ENCODE assay signal across 27 cellular contexts in genomic region chr6:85298553-85298952, GRCh38.
"Had no signal": no experiment of that assay in that cellular context is flagged by ENCODE, and none has a peak within 500 bp of the region (broad histone marks: within the 10 kb centered on the region; RNA-seq: fewer than 3 reads in every experiment).

No MANE protein-coding gene starts in this region.

- H3K27me3 Mint-ChIP-seq: stimulated activated naive CD8-positive, alpha-beta T cell treated with anti-CD3 and anti-CD28 coated beads, Interleukin-15, Interleukin-2, amounts not matched to agents 100 ng/mL and 50 ng/mL, for 24 hours had no signal

- H3K4me2 ChIP-seq: neural progenitor cell had no signal

- H3K27ac Mint-ChIP-seq: nephron; neural progenitor cell; progenitor cell of endocrine pancreas; stimulated activated effector memory CD8-positive, alpha-beta T cell treated with anti-CD3 and anti-CD28 coated beads, Interleukin-12 subunit alpha, Interleukin-12 subunit beta, amount 100 ng/mL, for 72 hours; stimulated activated naive B cell treated with anti-CD40 and anti-IgM and Interleukin-4, amounts not matched to agents 10 μg/mL and 1 μg/mL and 100 μg/mL, for 72 hours; stimulated activated naive CD8-positive, alpha-beta T cell treated with anti-CD3 and anti-CD28 coated beads, Interleukin-15, Interleukin-2, amounts not matched to agents 100 ng/mL and 50 ng/mL, for 24 hours had no signal

- H3K36me3 ChIP-seq: neural progenitor cell, ovary, right lobe of liver, sigmoid colon, stomach, thoracic aorta, thyroid gland, tibial nerve, upper lobe of left lung, vagina had no signal

- H3K4me3 ChIP-seq: neural progenitor cell, ovary, psoas muscle, right lobe of liver, sigmoid colon, stomach, thoracic aorta, thyroid gland, tibial nerve, upper lobe of left lung, vagina had no signal

- H3K27ac ChIP-seq: neural progenitor cell, ovary, parathyroid adenoma, psoas muscle, right lobe of liver, sigmoid colon, stomach, thoracic aorta, thyroid gland, tibial nerve, upper lobe of left lung, vagina had no signal

- H3K9me3 Mint-ChIP-seq: nephron; neural progenitor cell; stimulated activated effector memory CD8-positive, alpha-beta T cell treated with anti-CD3 and anti-CD28 coated beads, Interleukin-12 subunit alpha, Interleukin-12 subunit beta, amount 100 ng/mL, for 72 hours; stimulated activated naive CD8-positive, alpha-beta T cell treated with anti-CD3 and anti-CD28 coated beads, Interleukin-15, Interleukin-2, amounts not matched to agents 100 ng/mL and 50 ng/mL, for 24 hours had no signal

- H3K9ac ChIP-seq: neural progenitor cell, parathyroid adenoma had no signal

- H3K4me3 Mint-ChIP-seq: nephron; neural progenitor cell; stimulated activated effector memory CD8-positive, alpha-beta T cell treated with anti-CD3 and anti-CD28 coated beads, Interleukin-12 subunit alpha, Interleukin-12 subunit beta, amount 100 ng/mL, for 72 hours; stimulated activated naive B cell treated with anti-CD40 and anti-IgM and Interleukin-4, amounts not matched to agents 10 μg/mL and 1 μg/mL and 100 μg/mL, for 72 hours; stimulated activated naive CD8-positive, alpha-beta T cell treated with anti-CD3 and anti-CD28 coated beads, Interleukin-15, Interleukin-2, amounts not matched to agents 100 ng/mL and 50 ng/mL, for 24 hours had no signal

- H2AFZ ChIP-seq: neural progenitor cell, parathyroid adenoma had no signal

- H3K27me3 ChIP-seq: neural progenitor cell, ovary, right lobe of liver, sigmoid colon, stomach, thyroid gland, tibial nerve, upper lobe of left lung, vagina had no signal

- H3K4me1 Mint-ChIP-seq: neural progenitor cell; stimulated activated effector memory CD8-positive, alpha-beta T cell treated with anti-CD3 and anti-CD28 coated beads, Interleukin-12 subunit alpha, Interleukin-12 subunit beta, amount 100 ng/mL, for 72 hours; stimulated activated naive B cell treated with anti-CD40 and anti-IgM and Interleukin-4, amounts not matched to agents 10 μg/mL and 1 μg/mL and 100 μg/mL, for 72 hours had no signal

- DNase-seq: occipital lobe; ovary; posterior cingulate gyrus; psoas muscle; right cardiac atrium; right lobe of liver; sigmoid colon; small intestine; stimulated activated CD4-positive, alpha-beta T cell treated with anti-CD3 and anti-CD28 coated beads, Interleukin-15, amount 100 ng/mL, for 24 hours; stimulated activated CD4-positive, alpha-beta T cell treated with anti-CD3 and anti-CD28 coated beads, Interleukin-2, amount 100 ng/mL, for 24 hours; stimulated activated CD4-positive, alpha-beta T cell treated with anti-CD3 and anti-CD28 coated beads, Interleukin-2, amount 100 ng/mL, for 48 hours; stimulated activated CD4-positive, alpha-beta T cell treated with anti-CD3 and anti-CD28 coated beads, Interleukin-4, amount 100 ng/mL, for 24 hours; stimulated activated naive B cell treated with anti-CD40 and anti-IgM and Interleukin-4, amounts not matched to agents 10 μg/mL and 1 μg/mL and 100 μg/mL, for 72 hours; stimulated activated naive CD4-positive, alpha-beta T cell treated with Interleukin-2 at 50 U/mL for 16 hours; stomach; thyroid gland; trophoblast cell; upper lobe of left lung had no signal

- H3K36me3 Mint-ChIP-seq: neural progenitor cell; stimulated activated effector memory CD8-positive, alpha-beta T cell treated with anti-CD3 and anti-CD28 coated beads, Interleukin-12 subunit alpha, Interleukin-12 subunit beta, amount 100 ng/mL, for 72 hours; stimulated activated naive B cell treated with anti-CD40 and anti-IgM and Interleukin-4, amounts not matched to agents 10 μg/mL and 1 μg/mL and 100 μg/mL, for 72 hours had no signal

- H3K9me3 ChIP-seq: ovary, psoas muscle, right lobe of liver, sigmoid colon, stomach, thoracic aorta, thyroid gland, tibial nerve, upper lobe of left lung, vagina had no signal

- H3K79me2 ChIP-seq: parathyroid adenoma had no signal

- H3K4me1 ChIP-seq: neural progenitor cell, parathyroid adenoma, psoas muscle, right lobe of liver, sigmoid colon, stomach, thyroid gland, tibial nerve, upper lobe of left lung, vagina had no signal
